19 cellular contexts compared by ENCODE assay signal in genomic region chr1:210901981-210902770, GRCh38.
DNase-seq lines count a peak whose midpoint lies in the region; FAIRE-seq and TF ChIP-seq lines count a peak whose summit lies in the region.
"Had no signal": no experiment of that assay in that cellular context is flagged by ENCODE, and none has a peak within 500 bp of the region (broad histone marks: within the 10 kb centered on the region; RNA-seq: fewer than 3 reads in every experiment).

No MANE protein-coding gene starts in this region.

- H3K18ac ChIP-seq in H1 (ENCODE audit: extremely low read depth, low read length): no peak overlapping the region

- 93% methylated on average over 8 of the region's 8 CpGs; no CpG with 5 or more reads in 1 of the 2 experiments for WGBS in H1 (ENCODE audit: extremely low coverage in 1 of 2, insufficient coverage in 1 of 2, insufficient read length in 1 of 2, insufficient replicate concordance in 2 of 2, low coverage in 1 of 2, low lambda C conversion rate in 2 of 2, missing lambda C conversion rate in 1 of 2), 2 experiments

- H3K56ac ChIP-seq in H1 (replicated peaks; ENCODE audit: insufficient read length, low read depth, low read length): no peak overlapping the region

- no peak overlapping the region for H3K4me2 ChIP-seq in H1 (ENCODE audit: insufficient read depth in 1 of 2, low read depth in 2 of 2, low read length in 2 of 2)
- H3K4me2 ChIP-seq: A549 had no signal

- no peaks in the 10 kb centered on the region for H3K36me3 ChIP-seq in H1 (ENCODE audit: control insufficient read depth in 2 of 4, insufficient read depth in 4 of 4, low read length in 3 of 4)
- H3K36me3 ChIP-seq: BE2C, HAP-1 had no signal

- H4K20me1 ChIP-seq in H1 (replicated peaks in 1 of 2; ENCODE audit: control insufficient read depth in 1 of 2, insufficient read depth in 2 of 2, low read length in 2 of 2): no peaks in the 10 kb centered on the region

- no peak overlapping the region for H4K5ac ChIP-seq in H1 (ENCODE audit: insufficient read length, low read depth, low read length)

- H2BK20ac ChIP-seq in H1 (ENCODE audit: low read length): no peak overlapping the region

- no peaks in the 10 kb centered on the region for H3K9me3 ChIP-seq in H1 (ENCODE audit: insufficient read depth in 2 of 2, low read depth in 1 of 2, low read length in 1 of 2)
- H3K9me3 ChIP-seq: A549, BE2C, Caco-2, HAP-1 had no signal

- H2AK5ac ChIP-seq in H1 (ENCODE audit: low read depth, low read length): no peak overlapping the region

- H3K23me2 ChIP-seq in H1 (ENCODE audit: low read depth, low read length): no peaks in the 10 kb centered on the region

- FAIRE-seq in H1 (lab: Jason Lieb, UNC): no peak
- FAIRE-seq: A549, GM12892, HepG2, HTR-8/SVneo had no signal

- no peak overlapping the region for H3K23ac ChIP-seq in H1 (ENCODE audit: insufficient read length)

- no peak overlapping the region for H4K8ac ChIP-seq in H1 (ENCODE audit: extremely low read depth, insufficient read depth, low read length)

- in situ Hi-C loops in G401 (cut with HindIII; ENCODE audit: low sequenced_read_pairs): no loop called here

- no peak overlapping the region for H2BK120ac ChIP-seq in H1 (replicated peaks; ENCODE audit: low read depth, low read length)

- no peak overlapping the region for H3K14ac ChIP-seq in H1 (ENCODE audit: insufficient read length)

- TF ChIP-seq EP300 in H1 (IDR thresholded peaks at IDR 0.05; ENCODE audit: borderline replicate concordance in 1 of 2, low read depth in 2 of 2, low read length in 2 of 2): no peak

- no peak overlapping the region for H2BK15ac ChIP-seq in H1 (ENCODE audit: low read length)

- H3K27ac ChIP-seq in H1 (ENCODE audit: low read depth, low read length) (no peak overlapping the region), temporal lobe (ENCODE audit: low read depth, low read length) (peak overlapping the region; percentile 42)
- H3K27ac ChIP-seq: A549, C4-2B had no signal

- no peak overlapping the region for H2AFZ ChIP-seq in H1 (ENCODE audit: low read length)

- H3K79me1 ChIP-seq in H1 (ENCODE audit: low read depth, low read length): no peaks in the 10 kb centered on the region

- CTCF ChIA-PET in H1 (lab: Charles Lee; ENCODE audit: partially characterized antibody): interaction anchor here (1.3 kb wide), 1 partner anchor 19 kb away, joined by 3 read pairs; no protein-coding TSS in a partner anchor

- H3K4me3 ChIP-seq in H1 (ENCODE audit: extremely low read depth in 1 of 4, insufficient read depth in 2 of 4, low read depth in 3 of 4, low read length in 4 of 4): no peak overlapping the region
- H3K4me3 ChIP-seq: A549, HAP-1 had no signal

- no peak for TF ChIP-seq CTCF in H1 (IDR thresholded peaks at IDR 0.05; ENCODE audit: control extremely low read depth in 1 of 3, insufficient read depth in 1 of 3, low read depth in 1 of 3, low read length in 3 of 3)

- POLR2A ChIA-PET in H1 (lab: Charles Lee; ENCODE audit: partially characterized antibody): no interaction called here

- no peak overlapping the region for H4K91ac ChIP-seq in H1 (replicated peaks; ENCODE audit: insufficient read length, low read length)

- TF ChIP-seq RAD21 in H1 (IDR thresholded peaks at IDR 0.05 in 1 of 2, conservative IDR thresholded peaks at IDR 0.05 in 1 of 2; ENCODE audit: low read depth in 2 of 2, low read length in 2 of 2): no peak

- H3K4ac ChIP-seq in H1 (replicated peaks; ENCODE audit: insufficient read length, low read depth, low read length): no peak overlapping the region

- H2BK5ac ChIP-seq in H1 (ENCODE audit: low read depth, low read length): no peak overlapping the region

- peak; percentile 98 for DNase-seq in G401 (ENCODE audit: low spot score)
- DNase-seq in NCI-H69 (lab: John Stamatoyannopoulos, UW): peak; percentile 88
- DNase-seq in H1 (ENCODE audit: low read depth in 1 of 2, low spot score in 2 of 2): no peak
- DNase-seq in COR-L47 (lab: John Stamatoyannopoulos, UW): no peak
- DNase-seq in ureter (ENCODE audit: low spot score): no peak
- no peak for DNase-seq in NCI-H510A (lab: John Stamatoyannopoulos, UW)
- DNase-seq: BE2C; Caco-2; CD8-positive, alpha-beta T cell; EL; GDM1; GOT3 had no signal

- no peaks in the 10 kb centered on the region for H3K79me2 ChIP-seq in H1 (ENCODE audit: control insufficient read depth in 1 of 2, insufficient read depth in 2 of 2, low read length in 2 of 2)

- no peaks in the 10 kb centered on the region for H3K4me1 ChIP-seq in H1 (replicated peaks in 1 of 4; ENCODE audit: control insufficient read depth in 3 of 4, insufficient read depth in 4 of 4, low read length in 3 of 4)
- H3K4me1 ChIP-seq: BE2C, Caco-2, HAP-1 had no signal

- no peak for TF ChIP-seq POLR2A in H1 (IDR thresholded peaks at IDR 0.05; ENCODE audit: control extremely low read depth in 1 of 2, low read depth in 2 of 2, low read length in 2 of 2)

- no peak overlapping the region for H2BK12ac ChIP-seq in H1 (ENCODE audit: low read depth, low read length)

- no peaks in the 10 kb centered on the region for H3K27me3 ChIP-seq in H1 (replicated peaks in 1 of 4; ENCODE audit: control insufficient read depth in 3 of 4, extremely low read depth in 1 of 4, insufficient read depth in 3 of 4, low read length in 3 of 4)

- no peak overlapping the region for H3K9ac ChIP-seq in H1 (replicated peaks in 1 of 4; ENCODE audit: extremely low read depth in 1 of 4, low read depth in 3 of 4, low read length in 3 of 4)

TF ChIP-seq in H1, 55 proteins besides CTCF, POLR2A, EP300 and RAD21:
- no peak for TF ChIP-seq RNF2 (IDR thresholded peaks at IDR 0.05; ENCODE audit: borderline replicate concordance, low read depth, low read length, missing control alignments, poor library complexity, severe bottlenecking)
- peak; percentile 41 for TF ChIP-seq E2F6 (IDR thresholded peaks at IDR 0.05)

Comparison
In these comparisons a context has a peak if more than half of its experiments do, and no peak if none do; other contexts are left out.
1. DNase-seq: peak in G401 (single experiment) and NCI-H69 (single experiment); none in H1 (0 of 2), COR-L47 (single experiment), ureter (single experiment) and NCI-H510A (single experiment).